In genomic region chr11:111957663-111958415, GRCh38 we compare ENCODE assay signal across 29 cellular contexts. TPM values are rescaled to one million over a fixed set of nuclear protein-coding genes. Genes with fewer than 3 reads are reported as not detected.
DNase-seq lines count a peak whose midpoint lies in the region; ATAC-seq, FAIRE-seq and TF ChIP-seq lines count a peak whose summit lies in the region.
"Had no signal": no experiment of that assay in that cellular context is flagged by ENCODE, and none has a peak within 500 bp of the region (broad histone marks: within the 10 kb centered on the region; RNA-seq: fewer than 3 reads in every experiment).

No MANE protein-coding gene starts in this region.

- TF ChIP-seq CTCF in BE2C (IDR thresholded peaks at IDR 0.05; ENCODE audit: low read depth, low read length): no peak
- TF ChIP-seq CTCF in kidney (IDR thresholded peaks at IDR 0.05; ENCODE audit: borderline replicate concordance, extremely low read depth, insufficient read depth): no peak
- TF ChIP-seq CTCF in activated CD8-positive, alpha-beta T cell treated with anti-CD3 and anti-CD28 coated beads for 36 hours (IDR thresholded peaks at IDR 0.05): no peak

- H3K36me3 Mint-ChIP-seq in activated CD8-positive, alpha-beta T cell treated with anti-CD3 and anti-CD28 coated beads for 36 hours (ENCODE audit: low read depth): no peaks in the 10 kb centered on the region
- H3K36me3 Mint-ChIP-seq: stimulated activated naive B cell treated with anti-CD40 and anti-IgM and Interleukin-4, amounts not matched to agents 10 μg/mL and 1 μg/mL and 100 μg/mL, for 72 hours had no signal

- H3K36me3 ChIP-seq in BE2C: 0 out of 2 replicates have a peak, but pooled peaks cover 6% of the 10 kb centered on the region
- H3K36me3 ChIP-seq in kidney (ENCODE audit: control insufficient read depth in 1 of 2, insufficient read depth in 2 of 2, low read length in 2 of 2): no peaks in the 10 kb centered on the region
- H3K36me3 ChIP-seq: neural progenitor cell had no signal

- no peaks in the 10 kb centered on the region for H3K4me1 ChIP-seq in BE2C
- no peaks in the 10 kb centered on the region for H3K4me1 ChIP-seq in kidney (ENCODE audit: control insufficient read depth in 1 of 2, insufficient read depth in 1 of 2, low read depth in 1 of 2, low read length in 2 of 2)
- H3K4me1 ChIP-seq: neural progenitor cell had no signal

- no peak for ATAC-seq in activated CD8-positive, alpha-beta T cell treated with anti-CD3 and anti-CD28 coated beads for 36 hours
- ATAC-seq in GM18858 (IDR thresholded peaks at IDR 0.05; ENCODE audit: unreplicated experiment): no peak
- ATAC-seq: activated CD4-positive, alpha-beta T cell treated with anti-CD3 and anti-CD28 coated beads for 36 hours; activated naive CD8-positive, alpha-beta T cell treated with anti-CD3 and anti-CD28 coated beads, Interleukin-2, amount 50 U/mL, for 24 hours; stimulated activated naive B cell treated with anti-CD40 and anti-IgM and Interleukin-4, amounts not matched to agents 10 μg/mL and 1 μg/mL and 100 μg/mL, for 72 hours had no signal

- no peak overlapping the region for H3K9ac ChIP-seq in kidney (ENCODE audit: low read length in 2 of 2)
- H3K9ac ChIP-seq: neural progenitor cell had no signal

- no peaks in the 10 kb centered on the region for H3K9me3 Mint-ChIP-seq in activated CD8-positive, alpha-beta T cell treated with anti-CD3 and anti-CD28 coated beads for 36 hours
- H3K9me3 Mint-ChIP-seq: activated naive CD8-positive, alpha-beta T cell treated with anti-CD3 and anti-CD28 coated beads, Interleukin-2, amount 50 U/mL, for 24 hours had no signal

- POLR2A ChIA-PET in activated CD8-positive, alpha-beta T cell treated with anti-CD3 and anti-CD28 coated beads for 36 hours (lab: Charles Lee): no interaction called here
- POLR2A ChIA-PET in HEK293T (lab: Yijun Ruan, JAX): no interaction called here

- H3K9me3 ChIP-seq in BE2C: no peaks in the 10 kb centered on the region
- no peaks in the 10 kb centered on the region for H3K9me3 ChIP-seq in kidney (ENCODE audit: control insufficient read depth in 1 of 2, low read length in 2 of 2)

- H3K4me1 Mint-ChIP-seq in activated CD8-positive, alpha-beta T cell treated with anti-CD3 and anti-CD28 coated beads for 36 hours (ENCODE audit: low read depth): no peaks in the 10 kb centered on the region
- H3K4me1 Mint-ChIP-seq: activated CD4-positive, alpha-beta T cell treated with anti-CD3 and anti-CD28 coated beads for 36 hours; neural progenitor cell had no signal

- CTCF ChIA-PET in activated CD8-positive, alpha-beta T cell treated with anti-CD3 and anti-CD28 coated beads for 36 hours (lab: Charles Lee): interaction anchor here (2.4 kb wide), 1 partner anchor 23 kb away, joined by 13 read pairs; no protein-coding TSS in a partner anchor
- CTCF ChIA-PET in HEK293T (lab: Yijun Ruan, JAX): no interaction called here

- H3K27me3 Mint-ChIP-seq in activated CD8-positive, alpha-beta T cell treated with anti-CD3 and anti-CD28 coated beads for 36 hours: no peaks in the 10 kb centered on the region
- H3K27me3 Mint-ChIP-seq: activated CD4-positive, alpha-beta T cell treated with anti-CD3 and anti-CD28 coated beads for 36 hours; activated naive CD8-positive, alpha-beta T cell treated with anti-CD3 and anti-CD28 coated beads, Interleukin-2, amount 50 U/mL, for 24 hours had no signal

- peak; percentile 49 for DNase-seq in BE2C
- DNase-seq in NCI-H1694 (lab: John Stamatoyannopoulos, UW): peak; percentile 29
- peak; percentile 69 for DNase-seq in SK-N-DZ (ENCODE audit: low spot score)
- DNase-seq in kidney: peak; percentile 68
- DNase-seq in activated CD8-positive, alpha-beta T cell treated with anti-CD3 and anti-CD28 coated beads for 36 hours: no peak
- no peak for DNase-seq in HEK293T (ENCODE audit: extremely low spot score)
- no peak for DNase-seq in hepatic stellate cell (ENCODE audit: low spot score)
- DNase-seq: activated CD4-positive, alpha-beta T cell treated with anti-CD3 and anti-CD28 coated beads for 36 hours; activated gamma-delta T cell treated with Interleukin-2 at 50 U/mL for 16 hours; activated naive CD8-positive, alpha-beta T cell treated with anti-CD3 and anti-CD28 coated beads, Interleukin-2, amount 50 U/mL, for 24 hours; activated T-cell treated with anti-CD3 and anti-CD28 coated beads, Interleukin-2, amount 50 U/mL, for 1 hour; cerebellar nuclear complex; DMS53; GDM1; glutamatergic neuron; HCEC 1CT; KG1; NCI-H1417 treated with DMSO at 0.1 percent for 48 hours; NCI-H526; stimulated activated CD4-positive, alpha-beta T cell treated with anti-CD3 and anti-CD28 coated beads, Interleukin-4, amount 100 ng/mL, for 4 hours; stimulated activated naive B cell treated with anti-CD40 and anti-IgM and Interleukin-4, amounts not matched to agents 10 μg/mL and 1 μg/mL and 100 μg/mL, for 72 hours had no signal

- FAIRE-seq in kidney (lab: Jason Lieb, UNC): no peak

- intact Hi-C loops in kidney (cut with DNase I): no loop called here
- intact Hi-C loops in activated CD8-positive, alpha-beta T cell treated with anti-CD3 and anti-CD28 coated beads for 36 hours (cut with micrococcal nuclease): no loop called here

- no peak overlapping the region for H3K27ac ChIP-seq in kidney (ENCODE audit: low read depth in 2 of 2, low read length in 2 of 2)
- H3K27ac ChIP-seq: neural progenitor cell had no signal

- H3K4me3 Mint-ChIP-seq in activated CD8-positive, alpha-beta T cell treated with anti-CD3 and anti-CD28 coated beads for 36 hours: no peak overlapping the region
- H3K4me3 Mint-ChIP-seq: activated CD4-positive, alpha-beta T cell treated with anti-CD3 and anti-CD28 coated beads for 36 hours; activated naive CD8-positive, alpha-beta T cell treated with anti-CD3 and anti-CD28 coated beads, Interleukin-2, amount 50 U/mL, for 24 hours; neural progenitor cell; stimulated activated naive B cell treated with anti-CD40 and anti-IgM and Interleukin-4, amounts not matched to agents 10 μg/mL and 1 μg/mL and 100 μg/mL, for 72 hours had no signal

- H3K27me3 ChIP-seq in BE2C: no peaks in the 10 kb centered on the region
- H3K27me3 ChIP-seq: neural progenitor cell had no signal

- H3K4me3 ChIP-seq in BE2C (ENCODE audit: low read depth, low read length): no peak overlapping the region
- H3K4me3 ChIP-seq in kidney (ENCODE audit: low read length in 2 of 2): no peak overlapping the region
- H3K4me3 ChIP-seq: neural progenitor cell had no signal

- H3K27ac Mint-ChIP-seq in activated CD8-positive, alpha-beta T cell treated with anti-CD3 and anti-CD28 coated beads for 36 hours: no peak overlapping the region
- H3K27ac Mint-ChIP-seq: activated CD4-positive, alpha-beta T cell treated with anti-CD3 and anti-CD28 coated beads for 36 hours; activated naive CD8-positive, alpha-beta T cell treated with anti-CD3 and anti-CD28 coated beads, Interleukin-2, amount 50 U/mL, for 24 hours; neural progenitor cell; stimulated activated naive B cell treated with anti-CD40 and anti-IgM and Interleukin-4, amounts not matched to agents 10 μg/mL and 1 μg/mL and 100 μg/mL, for 72 hours had no signal

TF ChIP-seq in HEK293T, 16 proteins besides CTCF, POLR2A, EP300 and RAD21 (continues in another document):
- TF ChIP-seq TARDBP (IDR thresholded peaks at IDR 0.05): no peak
- TF ChIP-seq FOXK2 (IDR thresholded peaks at IDR 0.05): no peak
- TF ChIP-seq LEF1 (IDR thresholded peaks at IDR 0.05; ENCODE audit: borderline replicate concordance): no peak
- no peak for TF ChIP-seq SUZ12 (IDR thresholded peaks at IDR 0.05)
- TF ChIP-seq L3MBTL2 (conservative IDR thresholded peaks at IDR 0.05): no peak
- TF ChIP-seq FOXA1 (IDR thresholded peaks at IDR 0.05): no peak
- TF ChIP-seq FOXM1 (IDR thresholded peaks at IDR 0.05; ENCODE audit: borderline replicate concordance): no peak
- no peak for TF ChIP-seq ZNF384 (IDR thresholded peaks at IDR 0.05)
- no peak for TF ChIP-seq ARNT (IDR thresholded peaks at IDR 0.05)
- no peak for TF ChIP-seq SP1 (IDR thresholded peaks at IDR 0.05)
- no peak for TF ChIP-seq BHLHE40 (IDR thresholded peaks at IDR 0.05; ENCODE audit: borderline replicate concordance)
- TF ChIP-seq PKNOX1 (IDR thresholded peaks at IDR 0.05): no peak

RNA-seq across cellular contexts. Expression of gene DIXDC1, which starts 20.7 kb away (rescaled TPM):
- 10.6 TPM for polyA plus RNA-seq in BE2C (2012; ENCODE audit: insufficient read depth, insufficient read length, low read depth)
- 13.5 and 16.2 TPM in 2 replicates for polyA plus RNA-seq in SK-N-DZ (2014; cell fraction: cytosol; rRNA removed)
- polyA plus RNA-seq in SK-N-DZ (2014; cell fraction: nucleus; rRNA removed): 9.7 and 10.8 TPM in 2 replicates
- 29.5 TPM for total RNA-seq in kidney
- polyA plus RNA-seq in kidney (ENCODE audit: insufficient read depth, low read depth, low replicate concordance): 7.3 TPM
- total RNA-seq in activated CD8-positive, alpha-beta T cell treated with anti-CD3 and anti-CD28 coated beads for 36 hours: 1 to 10 TPM; 9.1 to 9.4 TPM

RNA-seq across cellular contexts. Expression of gene C11orf52, which starts 39.1 kb away (rescaled TPM):
- not detected for polyA plus RNA-seq in BE2C (2012; ENCODE audit: insufficient read depth, insufficient read length, low read depth)
- polyA plus RNA-seq in SK-N-DZ (2014; cell fraction: cytosol; rRNA removed): 0.21 and 0.95 TPM in 2 replicates
- 0.14 TPM in 1 of 2 replicates, not detected in the other for polyA plus RNA-seq in SK-N-DZ (2014; cell fraction: nucleus; rRNA removed)
- 27.8 TPM for total RNA-seq in kidney
- polyA plus RNA-seq in kidney (ENCODE audit: insufficient read depth, low read depth, low replicate concordance): 103 TPM
- not detected for total RNA-seq in activated CD8-positive, alpha-beta T cell treated with anti-CD3 and anti-CD28 coated beads for 36 hours
- total RNA-seq: activated CD4-positive, alpha-beta T cell treated with anti-CD3 and anti-CD28 coated beads for 36 hours; activated CD8-positive, alpha-beta memory T cell treated with anti-CD3 and anti-CD28 coated beads for 36 hours; HT1080; lung microvascular endothelial cell; sciatic nerve; T-helper 2 cell treated with Interferon-gamma antibody and Interleukin-4, amounts not matched to agents 100 ng/mL and 5 ng/mL, for 36 hours; temporal lobe had no signal

RNA-seq across cellular contexts. Expression of gene HSPB2, which starts 45.3 kb away (rescaled TPM):
- not detected for polyA plus RNA-seq in BE2C (2012; ENCODE audit: insufficient read depth, insufficient read length, low read depth)
- polyA plus RNA-seq in SK-N-DZ (2014; cell fraction: cytosol; rRNA removed): not detected in 2 replicates
- polyA plus RNA-seq in SK-N-DZ (2014; cell fraction: nucleus; rRNA removed): not detected in 2 replicates
- 4.4 TPM for total RNA-seq in kidney
- polyA plus RNA-seq in kidney (ENCODE audit: insufficient read depth, low read depth, low replicate concordance): 15.7 TPM
- not detected for total RNA-seq in activated CD8-positive, alpha-beta T cell treated with anti-CD3 and anti-CD28 coated beads for 36 hours
- total RNA-seq: activated CD4-positive, alpha-beta T cell treated with anti-CD3 and anti-CD28 coated beads for 36 hours; activated CD8-positive, alpha-beta memory T cell treated with anti-CD3 and anti-CD28 coated beads for 36 hours; HT1080; lung microvascular endothelial cell; T-helper 2 cell treated with Interferon-gamma antibody and Interleukin-4, amounts not matched to agents 100 ng/mL and 5 ng/mL, for 36 hours had no signal

RNA-seq across cellular contexts. Expression of gene CRYAB, which starts 46.3 kb away (rescaled TPM):
- polyA plus RNA-seq in BE2C (2012; ENCODE audit: insufficient read depth, insufficient read length, low read depth): not detected
- polyA plus RNA-seq in SK-N-DZ (2014; cell fraction: cytosol; rRNA removed): 0.56 TPM in 1 of 2 replicates, not detected in the other
- not detected in 2 replicates for polyA plus RNA-seq in SK-N-DZ (2014; cell fraction: nucleus; rRNA removed)
- total RNA-seq in kidney: 1,312 TPM
- polyA plus RNA-seq in kidney (ENCODE audit: insufficient read depth, low read depth, low replicate concordance): 1,857 TPM
- not detected for total RNA-seq in activated CD8-positive, alpha-beta T cell treated with anti-CD3 and anti-CD28 coated beads for 36 hours
- total RNA-seq: activated CD4-positive, alpha-beta T cell treated with anti-CD3 and anti-CD28 coated beads for 36 hours; activated CD8-positive, alpha-beta memory T cell treated with anti-CD3 and anti-CD28 coated beads for 36 hours; HT1080; T-helper 2 cell treated with Interferon-gamma antibody and Interleukin-4, amounts not matched to agents 100 ng/mL and 5 ng/mL, for 36 hours had no signal

Comparison
In these comparisons a context has a peak if more than half of its experiments do, and no peak if none do; other contexts are left out.
1. DNase-seq: peak in BE2C (single experiment), NCI-H1694 (single experiment), SK-N-DZ (single experiment) and kidney (single experiment); none in activated CD8-positive, alpha-beta T cell treated with anti-CD3 and anti-CD28 coated beads for 36 hours (single experiment), HEK293T (single experiment) and hepatic stellate cell (single experiment).
2. RNA of gene C11orf52, which starts 39.1 kb away (total RNA-seq): 27.8 TPM in kidney (single experiment); not detected in activated CD8-positive, alpha-beta T cell treated with anti-CD3 and anti-CD28 coated beads for 36 hours; every median in the first group is over 10 times any median in the second.